ENCODE assay signal across 1 cellular context in genomic region chr17:64632606-64633005, GRCh38.
TF ChIP-seq lines count a peak whose summit lies in the region.

No MANE protein-coding gene starts in this region.

TF ChIP-seq in SK-N-SH, 30 proteins besides CTCF, POLR2A, EP300 and RAD21 (continued from another document):
- no peak for TF ChIP-seq MXI1 (IDR thresholded peaks at IDR 0.05; ENCODE audit: low read depth, low read length)
- no peak for TF ChIP-seq CHD2 (IDR thresholded peaks at IDR 0.05; ENCODE audit: low read length, partially characterized antibody)
- no peak for TF ChIP-seq GATA2 (CRISPR knock-in tag; IDR thresholded peaks at IDR 0.05)
- no peak for TF ChIP-seq TAF1 (IDR thresholded peaks at IDR 0.05; ENCODE audit: borderline replicate concordance, low read depth, low read length)
- TF ChIP-seq SMC3 (IDR thresholded peaks at IDR 0.05; ENCODE audit: low read depth, low read length) = no peak
- no peak for TF ChIP-seq RFX5 (IDR thresholded peaks at IDR 0.05; ENCODE audit: low read length)
- TF ChIP-seq REST (IDR thresholded peaks at IDR 0.05; ENCODE audit: low read depth, low read length) = no peak
- TF ChIP-seq FOSL2 (IDR thresholded peaks at IDR 0.05; ENCODE audit: borderline replicate concordance, low read depth) = no peak
